In genomic region chrX:130887392-130887791, GRCh38 we compare ENCODE assay signal across 27 cellular contexts. TPM values are rescaled to one million over a fixed set of nuclear protein-coding genes. Genes with fewer than 3 reads are reported as not detected.
DNase-seq lines count a peak whose midpoint lies in the region; ATAC-seq, FAIRE-seq and TF ChIP-seq lines count a peak whose summit lies in the region.
"Had no signal": no experiment of that assay in that cellular context is flagged by ENCODE, and none has a peak within 500 bp of the region (broad histone marks: within the 10 kb centered on the region; RNA-seq: fewer than 3 reads in every experiment).

No MANE protein-coding gene starts in this region.

- POLR2A ChIA-PET in HepG2 (lab: Yijun Ruan, JAX) = no interaction called here

- H3K36me3 Mint-ChIP-seq in glutamatergic neuron (ENCODE audit: unreplicated experiment) = no peaks in the 10 kb centered on the region
- H3K36me3 Mint-ChIP-seq: memory B cell had no signal

- no TSS peak for BruUV-seq in HepG2 (replicated peaks; lab: Mats Ljungman, UMichigan)

- H3K4me1 ChIP-seq in HepG2 (ENCODE audit: insufficient read depth, low read length) (no peaks in the 10 kb centered on the region), right lobe of liver (no peaks in the 10 kb centered on the region), tibial nerve (no peaks in the 10 kb centered on the region)
- H3K4me1 ChIP-seq: BLaER1 had no signal

- H3K9me3 Mint-ChIP-seq in glutamatergic neuron (ENCODE audit: unreplicated experiment) = no peaks in the 10 kb centered on the region
- H3K9me3 Mint-ChIP-seq: activated naive CD8-positive, alpha-beta T cell treated with anti-CD3 and anti-CD28 coated beads, Interleukin-2, amount 10 ng/mL, durations not matched to agents 7 days and 5 days; memory B cell; T-helper 1 cell treated with Interleukin-12 subunit alpha and Interleukin-12 subunit beta and Interleukin-4 antibody, amounts not matched to agents 30 μg/mL and 1 μg/mL, for 36 hours had no signal

- no peak for TF ChIP-seq POLR2A in HepG2 (IDR thresholded peaks at IDR 0.05; ENCODE audit: insufficient read depth in 1 of 2, low read depth in 2 of 2, low read length in 2 of 2)
- TF ChIP-seq POLR2A in right lobe of liver (IDR thresholded peaks at IDR 0.05) = no peak
- TF ChIP-seq POLR2A in tibial nerve (IDR thresholded peaks at IDR 0.05) = no peak

- H3K27ac ChIP-seq in HepG2 (ENCODE audit: extremely low read length, insufficient read depth, low read length) (no peak overlapping the region), right lobe of liver (no peak overlapping the region), tibial nerve (no peak overlapping the region)
- H3K27ac ChIP-seq: BLaER1, epithelial cell of prostate, PC-9 had no signal

- no peak for ATAC-seq in HepG2
- no peak for ATAC-seq in right lobe of liver
- ATAC-seq in GM21360 (IDR thresholded peaks at IDR 0.05; ENCODE audit: unreplicated experiment) = no peak
- ATAC-seq: activated CD8-positive, alpha-beta T cell treated with anti-CD3 and anti-CD28 coated beads, Interleukin-2, amount 10 ng/mL, durations not matched to agents 7 days and 5 days had no signal

- intact Hi-C loops in HepG2 (cut with micrococcal nuclease; ENCODE audit: unreplicated experiment) = no loop called here
- intact Hi-C loops in right lobe of liver (cut with DNase I) = no loop called here

- no peaks in the 10 kb centered on the region for H3K9me3 ChIP-seq in HepG2 (ENCODE audit: low read length)
- no peaks in the 10 kb centered on the region for H3K9me3 ChIP-seq in right lobe of liver
- H3K9me3 ChIP-seq in tibial nerve = no peaks in the 10 kb centered on the region
- H3K9me3 ChIP-seq: BLaER1 had no signal

- CTCF ChIA-PET in HepG2 (lab: Yijun Ruan, JAX; ENCODE audit: low intra/inter-chr PET ratio, low total read pairs) = no interaction called here

- FAIRE-seq in HepG2 (lab: Jason Lieb, UNC) = peak; percentile 28
- FAIRE-seq: small intestine had no signal

- TF ChIP-seq EP300 in HepG2 (IDR thresholded peaks at IDR 0.05; ENCODE audit: low read depth in 2 of 2, low read length in 2 of 2) = no peak
- no peak for TF ChIP-seq EP300 in HepG2 (CRISPR knock-in tag; IDR thresholded peaks at IDR 0.05; ENCODE audit: borderline replicate concordance)
- no peak for TF ChIP-seq EP300 in tibial nerve (IDR thresholded peaks at IDR 0.05)

- no peaks in the 10 kb centered on the region for H3K27me3 Mint-ChIP-seq in glutamatergic neuron (ENCODE audit: unreplicated experiment)
- H3K27me3 Mint-ChIP-seq: activated naive CD8-positive, alpha-beta T cell treated with anti-CD3 and anti-CD28 coated beads, Interleukin-2, amount 10 ng/mL, durations not matched to agents 7 days and 5 days; memory B cell had no signal

- H3K27me3 ChIP-seq in HepG2 (ENCODE audit: control insufficient read depth in 1 of 2, insufficient read depth in 2 of 2, low read length in 2 of 2) = no peaks in the 10 kb centered on the region
- H3K27me3 ChIP-seq in right lobe of liver = no peaks in the 10 kb centered on the region
- peaks cover 0 to 13% of the 10 kb centered on the region in 2 donors for H3K27me3 ChIP-seq in tibial nerve

- H3K36me3 ChIP-seq in HepG2 (replicated peaks in 1 of 2; ENCODE audit: control insufficient read depth in 1 of 2, insufficient read depth in 2 of 2, low read length in 2 of 2) (no peaks in the 10 kb centered on the region), right lobe of liver (no peaks in the 10 kb centered on the region), tibial nerve (no peaks in the 10 kb centered on the region)
- H3K36me3 ChIP-seq: BLaER1 had no signal

- in situ Hi-C loops in HepG2 (cut with HindIII; ENCODE audit: extremely low pct_ligation_motif_present, low pct_unique_long_range_greater_than_20kb) = no loop called here

- H2AFZ ChIP-seq in HepG2 (ENCODE audit: low read length) = no peak overlapping the region
- H2AFZ ChIP-seq: PC-9 had no signal

- 94% methylated on average over 7 of the region's 7 CpGs for WGBS in HepG2 (ENCODE audit: low lambda C conversion rate)
- WGBS in right lobe of liver (ENCODE audit: insufficient coverage, low coverage, low lambda C conversion rate, missing lambda C conversion rate) = 69% methylated on average over 6 of the region's 7 CpGs
- WGBS in tibial nerve, 2 donors = 63 to 79% methylated on average over 7 of the region's 7 CpGs

- peaks cover 4% of the 10 kb centered on the region for H3K4me1 Mint-ChIP-seq in glutamatergic neuron (ENCODE audit: low read depth, unreplicated experiment)
- H3K4me1 Mint-ChIP-seq: activated naive CD8-positive, alpha-beta T cell treated with anti-CD3 and anti-CD28 coated beads, Interleukin-2, amount 10 ng/mL, durations not matched to agents 7 days and 5 days had no signal

- H3K4me2 ChIP-seq in HepG2 (ENCODE audit: low read depth, low read length) = no peak overlapping the region
- H3K4me2 ChIP-seq: BLaER1, PC-9 had no signal

- H3K27ac Mint-ChIP-seq in glutamatergic neuron (ENCODE audit: unreplicated experiment) = peak overlapping the region; percentile 89
- H3K27ac Mint-ChIP-seq: activated CD8-positive, alpha-beta T cell treated with anti-CD3 and anti-CD28 coated beads, Interleukin-2, amount 10 ng/mL, durations not matched to agents 7 days and 5 days; activated naive CD8-positive, alpha-beta T cell treated with anti-CD3 and anti-CD28 coated beads, Interleukin-2, amount 10 ng/mL, durations not matched to agents 7 days and 5 days; memory B cell; T-helper 1 cell treated with Interleukin-12 subunit alpha and Interleukin-12 subunit beta and Interleukin-4 antibody, amounts not matched to agents 30 μg/mL and 1 μg/mL, for 36 hours had no signal

- no peaks in the 10 kb centered on the region for H4K20me1 ChIP-seq in HepG2 (ENCODE audit: insufficient read depth, low read length)

- H3K4me3 ChIP-seq in HepG2 (replicated peaks in 1 of 3; ENCODE audit: insufficient read depth in 1 of 3, low read depth in 2 of 3, low read length in 3 of 3) (no peak overlapping the region), right lobe of liver (no peak overlapping the region), tibial nerve (no peak overlapping the region)
- H3K4me3 ChIP-seq: BLaER1, PC-9 had no signal

- DNase-seq in HepG2 (ENCODE audit: low spot score) = no peak
- DNase-seq in right lobe of liver = no peak
- DNase-seq in NCI-H2171 treated with DMSO at 0.1 percent for 48 hours (lab: John Stamatoyannopoulos, UW) = peak; percentile 54
- peak; percentile 15 for DNase-seq in glutamatergic neuron
- no peak for DNase-seq in COLO668 (lab: John Stamatoyannopoulos, UW; ENCODE audit: unreplicated experiment)
- DNase-seq in SW 1271 (lab: John Stamatoyannopoulos, UW) = no peak
- no peak for DNase-seq in tibial nerve (ENCODE audit: low spot score in 2 of 2)
- DNase-seq: ACHN; activated CD4-positive, alpha-beta T cell treated with anti-CD3 and anti-CD28 coated beads for 1 hour; activated CD8-positive, alpha-beta T cell treated with anti-CD3 and anti-CD28 coated beads, Interleukin-2, amount 10 ng/mL, durations not matched to agents 7 days and 5 days; activated effector memory CD4-positive, alpha-beta T cell treated with anti-CD3 and anti-CD28 coated beads, Interleukin-2, amount 50 U/mL, for 16 hours; activated naive CD8-positive, alpha-beta T cell treated with anti-CD3 and anti-CD28 coated beads, Interleukin-2, amount 10 ng/mL, durations not matched to agents 7 days and 5 days; activated T-cell treated with anti-CD3 and anti-CD28 coated beads for 4 hours; cerebellar nuclear complex; H7; KBM-7; NCI-H2081; occipital lobe; PC-9; SIG-M5; small intestine; stimulated activated CD4-positive, alpha-beta T cell treated with anti-CD3 and anti-CD28 coated beads, Interleukin-1b, Interleukin-23, amount 100 ng/mL, for 48 hours had no signal

- no peaks in the 10 kb centered on the region for H3K79me2 ChIP-seq in HepG2 (ENCODE audit: insufficient read depth, low read length)

- H3K9ac ChIP-seq in HepG2 (ENCODE audit: insufficient read depth, low read depth, low read length) = no peak overlapping the region
- H3K9ac ChIP-seq: BLaER1 had no signal

- H3K4me3 Mint-ChIP-seq in glutamatergic neuron (ENCODE audit: unreplicated experiment) = peak overlapping the region; percentile 74
- H3K4me3 Mint-ChIP-seq: activated CD8-positive, alpha-beta T cell treated with anti-CD3 and anti-CD28 coated beads, Interleukin-2, amount 10 ng/mL, durations not matched to agents 7 days and 5 days; activated naive CD8-positive, alpha-beta T cell treated with anti-CD3 and anti-CD28 coated beads, Interleukin-2, amount 10 ng/mL, durations not matched to agents 7 days and 5 days; memory B cell; T-helper 1 cell treated with Interleukin-12 subunit alpha and Interleukin-12 subunit beta and Interleukin-4 antibody, amounts not matched to agents 30 μg/mL and 1 μg/mL, for 36 hours had no signal

- no peak for TF ChIP-seq RAD21 in HepG2 (CRISPR knock-in tag; IDR thresholded peaks at IDR 0.05)

- no peak for TF ChIP-seq CTCF in HepG2 (CRISPR knock-in tag; IDR thresholded peaks at IDR 0.05)
- TF ChIP-seq CTCF in right lobe of liver (IDR thresholded peaks at IDR 0.05) = no peak
- no peak for TF ChIP-seq CTCF in glutamatergic neuron (IDR thresholded peaks at IDR 0.05; ENCODE audit: partially characterized antibody, unreplicated experiment)
- TF ChIP-seq CTCF in tibial nerve (IDR thresholded peaks at IDR 0.05) = no peak

RNA-seq across cellular contexts. Expression of gene ENOX2, which starts 15.6 kb away (rescaled TPM):
- 8.5 and 17.4 TPM in 2 replicates for total RNA-seq in HepG2 (2016; rRNA removed; fragmentation: Illumina TruSeq; extraction: Trizol)
- total RNA-seq in HepG2 (2016; cell fraction: cytosol; rRNA removed; fragmentation: Illumina TruSeq; extraction: Trizol; ENCODE audit: low read depth) = 1.7 and 1.9 TPM in 2 replicates
- total RNA-seq in HepG2 (2016; cell fraction: insoluble cytoplasmic fraction; rRNA removed; fragmentation: Illumina TruSeq; extraction: Trizol) = 9.8 and 13.8 TPM in 2 replicates
- 6.7 and 7.0 TPM in 2 replicates for total RNA-seq in HepG2 (2016; cell fraction: membrane; rRNA removed; fragmentation: Illumina TruSeq; extraction: Trizol)
- total RNA-seq in HepG2 (2016; cell fraction: nucleus; rRNA removed; fragmentation: Illumina TruSeq; extraction: Trizol) = 4.9 and 5.3 TPM in 2 replicates
- polyA plus RNA-seq in HepG2 (2011; rRNA removed) = 4.9 and 5.9 TPM in 2 replicates
- polyA plus RNA-seq in HepG2 (2011; cell fraction: cytosol; rRNA removed) = 3.0 and 3.7 TPM in 2 replicates
- 1.5 and 2.0 TPM in 2 replicates for polyA plus RNA-seq in HepG2 (2011; cell fraction: nucleus; rRNA removed)
- 3.7 and 5.0 TPM in 2 replicates for polyA plus RNA-seq in HepG2 (2012)
- 1.1 and 1.5 TPM in 2 replicates for polyA plus RNA-seq in HepG2 (2016; cell fraction: cytosol; fragmentation: Illumina TruSeq; extraction: Trizol; ENCODE audit: low read depth)
- 12.7 and 16.0 TPM in 2 replicates for polyA plus RNA-seq in HepG2 (2016; cell fraction: insoluble cytoplasmic fraction; fragmentation: Illumina TruSeq; extraction: Trizol; ENCODE audit: low read depth)
- polyA plus RNA-seq in HepG2 (2016; cell fraction: membrane; fragmentation: Illumina TruSeq; extraction: Trizol; ENCODE audit: low read depth) = 4.3 and 4.7 TPM in 2 replicates
- polyA plus RNA-seq in HepG2 (2016; cell fraction: nucleus; fragmentation: Illumina TruSeq; extraction: Trizol; ENCODE audit: insufficient read depth, low read depth) = 5.6 and 6.8 TPM in 2 replicates
- 2.7 and 8.9 TPM in 2 replicates for polyA minus RNA-seq in HepG2 (2011; rRNA and poly(A)+ RNA removed; ENCODE audit: low replicate concordance)
- 3.9 and 4.8 TPM in 2 replicates for polyA minus RNA-seq in HepG2 (2011; cell fraction: cytosol; rRNA and poly(A)+ RNA removed)
- 4.2 and 4.7 TPM in 2 replicates for polyA minus RNA-seq in HepG2 (2011; cell fraction: nucleus; rRNA and poly(A)+ RNA removed)
- total RNA-seq in right lobe of liver = 10 to 100 TPM in 3 of 6 experiments, 1 to 10 TPM in 3; 6.9 to 14.7 (median 10.8) TPM
- 15.4 TPM for total RNA-seq in glutamatergic neuron (ENCODE audit: unreplicated experiment)
- total RNA-seq in tibial nerve = 10 to 100 TPM in 3 of 4 donors, 1 to 10 TPM in 1; 8.0 to 28.0 (median 15.2) TPM

Comparison
In these comparisons a context has a peak if more than half of its experiments do, and no peak if none do; other contexts are left out.
1. DNase-seq: peak in NCI-H2171 treated with DMSO at 0.1 percent for 48 hours (single experiment) and glutamatergic neuron (single experiment); none in HepG2 (single experiment), right lobe of liver (0 of 3), COLO668 (single experiment), SW 1271 (0 of 2) and tibial nerve (0 of 2).